Comparison of ENCODE assay signal across 8 cellular contexts in the genomic region with DNA sequence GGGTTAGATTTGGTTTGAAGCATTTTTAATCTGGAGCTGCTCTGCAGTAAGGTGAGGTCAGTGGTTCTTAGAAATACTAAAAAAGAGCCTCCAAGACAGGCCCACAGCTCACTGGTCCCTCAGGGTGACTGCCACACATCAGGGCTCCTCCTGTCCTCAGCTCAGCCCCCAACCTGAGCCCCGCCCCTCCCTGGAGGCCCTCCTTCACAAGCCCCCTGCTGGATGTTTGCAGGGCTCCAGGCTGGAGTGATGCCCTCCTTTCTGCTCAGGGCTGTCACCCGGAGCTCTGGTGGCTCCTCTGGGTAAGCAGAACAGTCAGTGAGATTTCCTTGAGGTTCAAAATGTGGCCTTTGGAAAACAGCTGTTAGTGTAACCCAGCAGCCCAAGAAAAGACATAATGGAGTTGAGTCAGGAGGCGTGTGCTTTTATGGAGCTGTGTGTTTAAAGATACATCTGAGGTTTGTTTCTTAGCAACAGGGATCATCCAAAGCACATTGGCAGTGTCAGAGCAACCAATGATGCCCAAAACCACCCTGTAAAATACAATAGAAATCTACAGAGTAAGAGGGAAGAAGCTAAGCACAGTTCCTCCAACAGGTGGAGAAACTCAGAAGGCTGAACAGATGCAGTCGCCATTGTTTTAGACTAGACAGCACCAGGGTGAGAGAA.
DNase-seq lines count a peak whose midpoint lies in the region; ATAC-seq and FAIRE-seq lines count a peak whose summit lies in the region.

No MANE protein-coding gene starts in this region.

- DNase-seq in activated T-cell treated with anti-CD3 and anti-CD28 coated beads for 24 hours (ENCODE audit: low read depth) = peak; percentile 9
- no peak for DNase-seq in activated T-cell treated with anti-CD3 and anti-CD28 coated beads for 4 hours
- DNase-seq in NCI-H2227 (lab: John Stamatoyannopoulos, UW; ENCODE audit: unreplicated experiment) = peak; percentile 65
- DNase-seq in effector memory CD8-positive, alpha-beta T cell = peak in 2 of 3 experiments; percentile 15 to 21
- DNase-seq in stimulated activated naive CD8-positive, alpha-beta T cell treated with anti-CD3 and anti-CD28 coated beads, Interleukin-15, Interleukin-2, amounts not matched to agents 100 U/mL and 50 U/mL, for 24 hours = peak; percentile 43
- DNase-seq in RCC 7860 (ENCODE audit: low spot score) = no peak

- peaks cover 15 to 50% of the 10 kb centered on the region in 2 donors for H3K27me3 Mint-ChIP-seq in effector memory CD8-positive, alpha-beta T cell

- no peak for FAIRE-seq in RCC 7860 (lab: Jason Lieb, UNC)

- peak; percentile 70 for ATAC-seq in effector memory CD8-positive, alpha-beta T cell (replicated peaks)
- peak; percentile 83 for ATAC-seq in stimulated activated naive CD8-positive, alpha-beta T cell treated with anti-CD3 and anti-CD28 coated beads, Interleukin-15, Interleukin-2, amounts not matched to agents 100 U/mL and 50 U/mL, for 24 hours
- no peak for ATAC-seq in HG02571 (IDR thresholded peaks at IDR 0.05; ENCODE audit: unreplicated experiment)
- ATAC-seq in HG02938 (IDR thresholded peaks at IDR 0.05; ENCODE audit: unreplicated experiment) = no peak

- no peaks in the 10 kb centered on the region for H3K36me3 Mint-ChIP-seq in effector memory CD8-positive, alpha-beta T cell (ENCODE audit: insufficient read depth)

- no peaks in the 10 kb centered on the region for H3K4me1 Mint-ChIP-seq in effector memory CD8-positive, alpha-beta T cell (ENCODE audit: low read depth in 2 of 2)

- H3K4me3 Mint-ChIP-seq in effector memory CD8-positive, alpha-beta T cell = no peak overlapping the region

- no peaks in the 10 kb centered on the region for H3K9me3 Mint-ChIP-seq in effector memory CD8-positive, alpha-beta T cell

- H3K27ac Mint-ChIP-seq in effector memory CD8-positive, alpha-beta T cell = no peak overlapping the region

Comparison
In these comparisons a context has a peak if more than half of its experiments do, and no peak if none do; other contexts are left out.
1. DNase-seq: peak in activated T-cell treated with anti-CD3 and anti-CD28 coated beads for 24 hours (single experiment), NCI-H2227 (single experiment), effector memory CD8-positive, alpha-beta T cell (2 of 3) and stimulated activated naive CD8-positive, alpha-beta T cell treated with anti-CD3 and anti-CD28 coated beads, Interleukin-15, Interleukin-2, amounts not matched to agents 100 U/mL and 50 U/mL, for 24 hours (single experiment); none in activated T-cell treated with anti-CD3 and anti-CD28 coated beads for 4 hours (single experiment) and RCC 7860 (single experiment).
2. ATAC-seq: peak in effector memory CD8-positive, alpha-beta T cell (single experiment) and stimulated activated naive CD8-positive, alpha-beta T cell treated with anti-CD3 and anti-CD28 coated beads, Interleukin-15, Interleukin-2, amounts not matched to agents 100 U/mL and 50 U/mL, for 24 hours (single experiment); none in HG02571 (single experiment) and HG02938 (single experiment).